Comparison of ENCODE assay signal across 28 cellular contexts in the genomic region with DNA sequence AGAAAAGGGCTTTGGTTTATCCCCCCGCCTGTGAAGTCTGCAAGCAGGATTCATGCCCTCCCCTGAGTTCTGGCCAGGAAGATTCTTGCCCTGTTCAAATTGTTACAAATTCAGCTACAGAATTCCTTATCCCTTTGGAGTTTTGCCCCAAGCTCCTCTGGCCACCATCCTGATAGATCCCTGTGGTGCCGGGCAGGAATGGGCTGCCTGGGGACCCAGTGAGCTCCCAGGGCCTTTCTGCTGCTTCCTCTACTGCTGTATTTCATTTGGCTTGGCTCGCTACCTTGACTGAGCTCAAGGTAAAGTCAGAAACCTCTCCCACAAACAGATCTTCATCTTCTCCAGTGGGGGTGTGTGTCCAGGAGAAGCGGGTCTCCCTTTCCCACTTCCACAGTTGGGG.
DNase-seq lines count a peak whose midpoint lies in the region; ATAC-seq and TF ChIP-seq lines count a peak whose summit lies in the region.
"Had no signal": no experiment of that assay in that cellular context is flagged by ENCODE, and none has a peak within 500 bp of the region (broad histone marks: within the 10 kb centered on the region; RNA-seq: fewer than 3 reads in every experiment).

No MANE protein-coding gene starts in this region.

- H3K79me2 ChIP-seq in PC-9 (ENCODE audit: low read depth), result no peaks in the 10 kb centered on the region

- H3K27me3 ChIP-seq in breast epithelium, result no peaks in the 10 kb centered on the region
- no peaks in the 10 kb centered on the region for H3K27me3 ChIP-seq in heart right ventricle
- H3K27me3 ChIP-seq in vagina, result no peaks in the 10 kb centered on the region
- H3K27me3 ChIP-seq in PC-9 (ENCODE audit: insufficient read depth, low read depth), result no peaks in the 10 kb centered on the region
- H3K27me3 ChIP-seq: gastroesophageal sphincter had no signal

- WGBS in heart right ventricle, 2 donors, result 74 to 77% methylated on average over 4 of the region's 4 CpGs

- no peak for DNase-seq in MCF 10A (ENCODE audit: unreplicated experiment)
- no peak for DNase-seq in breast epithelium (ENCODE audit: low spot score in 2 of 2)
- no peak for DNase-seq in heart right ventricle
- DNase-seq in mesothelial cell of epicardium (ENCODE audit: low spot score in 2 of 2, unreplicated experiment in 2 of 2), result no peak
- DNase-seq in vagina (ENCODE audit: extremely low spot score in 2 of 2), result no peak
- DNase-seq in effector CD4-positive, alpha-beta T cell, result no peak
- DNase-seq in PC-9, result no peak
- DNase-seq: 8988T; activated CD4-positive, alpha-beta T cell treated with anti-CD3 and anti-CD28 coated beads, Interleukin-2, amount 50 U/mL, for 48 hours; activated CD4-positive, CD25-positive, alpha-beta regulatory T cell treated with anti-CD3 and anti-CD28 coated beads, Interleukin-2, amount 50 U/mL, for 72 hours; activated naive CD8-positive, alpha-beta T cell treated with anti-CD3 and anti-CD28 coated beads, Interleukin-2, amount 50 U/mL, for 24 hours; activated T-cell treated with anti-CD3 and anti-CD28 coated beads, Interleukin-2, amount 50 U/mL, for 72 hours; CD4-positive, alpha-beta T cell; cerebellar nuclear complex; HFFc6; NCI-H1105; NCI-H187 treated with DMSO at 0.1 percent for 48 hours; NCI-H2171 treated with DMSO at 0.1 percent for 48 hours; RPMI8226; SK-N-SH; stimulated activated CD4-positive, alpha-beta T cell treated with anti-CD3 and anti-CD28 coated beads, Interleukin-4, amount 100 ng/mL, for 24 hours had no signal

- no peaks in the 10 kb centered on the region for H3K36me3 ChIP-seq in breast epithelium
- no peaks in the 10 kb centered on the region for H3K36me3 ChIP-seq in heart right ventricle
- no peaks in the 10 kb centered on the region for H3K36me3 ChIP-seq in vagina
- no peaks in the 10 kb centered on the region for H3K36me3 ChIP-seq in PC-9 (ENCODE audit: low read depth)
- H3K36me3 ChIP-seq: gastroesophageal sphincter had no signal

- peak overlapping the region in 1 of 2 donors; percentile 3 for H3K27ac ChIP-seq in breast epithelium
- H3K27ac ChIP-seq in heart right ventricle, result peak overlapping the region; percentile 43 to 86 (median 74)
- peak overlapping the region; percentile 21 for H3K27ac ChIP-seq in vagina
- H3K27ac ChIP-seq in PC-9, result no peak overlapping the region
- H3K27ac ChIP-seq: gastroesophageal sphincter had no signal

- H3K36me3 Mint-ChIP-seq in MCF 10A (ENCODE audit: insufficient read depth, unreplicated experiment), result peaks cover 6% of the 10 kb centered on the region
- peaks cover 2% of the 10 kb centered on the region for H3K36me3 Mint-ChIP-seq in mesothelial cell of epicardium
- H3K36me3 Mint-ChIP-seq: memory B cell, type B pancreatic cell had no signal

- BruUV-seq in MCF 10A (replicated peaks; lab: Mats Ljungman, UMichigan), result no TSS peak
- no TSS peak for BruUV-seq in PC-9 (replicated peaks; lab: Mats Ljungman, UMichigan)

- no peaks in the 10 kb centered on the region for H3F3A ChIP-seq in PC-9 (ENCODE audit: insufficient read depth, low read depth)

- no peak overlapping the region for H3K4me3 Mint-ChIP-seq in MCF 10A (ENCODE audit: unreplicated experiment)
- no peak overlapping the region for H3K4me3 Mint-ChIP-seq in mesothelial cell of epicardium
- H3K4me3 Mint-ChIP-seq: activated naive CD8-positive, alpha-beta T cell treated with anti-CD3 and anti-CD28 coated beads, Interleukin-2, amount 50 U/mL, for 24 hours; activated T-cell treated with anti-CD3 and anti-CD28 coated beads, Interleukin-2, amount 50 U/mL, for 72 hours; CD4-positive, alpha-beta T cell; HFFc6; memory B cell; T-helper 1 cell treated with Interleukin-12 subunit alpha and Interleukin-12 subunit beta and Interleukin-4 antibody, amounts not matched to agents 30 μg/mL and 1 μg/mL, for 36 hours; type B pancreatic cell had no signal

- H3K27ac Mint-ChIP-seq in MCF 10A (ENCODE audit: low read depth, unreplicated experiment), result peak overlapping the region; percentile 19
- H3K27ac Mint-ChIP-seq in mesothelial cell of epicardium, result peak overlapping the region; percentile 83
- H3K27ac Mint-ChIP-seq: activated naive CD8-positive, alpha-beta T cell treated with anti-CD3 and anti-CD28 coated beads, Interleukin-2, amount 50 U/mL, for 24 hours; activated T-cell treated with anti-CD3 and anti-CD28 coated beads, Interleukin-2, amount 50 U/mL, for 72 hours; CD4-positive, alpha-beta T cell; HFFc6; memory B cell; progenitor cell of endocrine pancreas; T-helper 1 cell treated with Interleukin-12 subunit alpha and Interleukin-12 subunit beta and Interleukin-4 antibody, amounts not matched to agents 30 μg/mL and 1 μg/mL, for 36 hours; type B pancreatic cell had no signal

- H3K4me1 ChIP-seq in breast epithelium (no peaks in the 10 kb centered on the region), heart right ventricle (peaks cover 11 to 42% (median 28%) of the 10 kb centered on the region in 9 donors), vagina (peaks cover 18% of the 10 kb centered on the region), PC-9 (replicated peaks; ENCODE audit: insufficient read depth) (no peaks in the 10 kb centered on the region)

- TF ChIP-seq POLR2A in breast epithelium (IDR thresholded peaks at IDR 0.05) (no peak), vagina (IDR thresholded peaks at IDR 0.05) (no peak)

- peaks cover 8% of the 10 kb centered on the region for H3K9me3 Mint-ChIP-seq in MCF 10A (ENCODE audit: unreplicated experiment)
- peaks cover 34% of the 10 kb centered on the region for H3K9me3 Mint-ChIP-seq in mesothelial cell of epicardium
- H3K9me3 Mint-ChIP-seq: HFFc6, type B pancreatic cell had no signal

- no peaks in the 10 kb centered on the region for H4K20me1 ChIP-seq in PC-9 (ENCODE audit: insufficient read depth)

- peak in 6 of 8 donors; percentile 13 to 59 (median 29) for ATAC-seq in heart right ventricle
- ATAC-seq in activated CD4-positive, CD25-positive, alpha-beta regulatory T cell treated with anti-CD3 and anti-CD28 coated beads, Interleukin-2, amount 50 U/mL, for 24 hours, result no peak
- ATAC-seq: activated naive CD8-positive, alpha-beta T cell treated with anti-CD3 and anti-CD28 coated beads, Interleukin-2, amount 50 U/mL, for 24 hours; activated T-cell treated with anti-CD3 and anti-CD28 coated beads, Interleukin-2, amount 50 U/mL, for 72 hours; K562 had no signal

- POLR2A ChIA-PET in MCF 10A (lab: Yijun Ruan, JAX) (no interaction called here), PC-9 (lab: Charles Lee; ENCODE audit: unreplicated experiment) (no interaction called here)

- H3K27me3 Mint-ChIP-seq in MCF 10A (ENCODE audit: insufficient read depth, unreplicated experiment), result no peaks in the 10 kb centered on the region
- H3K27me3 Mint-ChIP-seq in mesothelial cell of epicardium (ENCODE audit: low read depth), result no peaks in the 10 kb centered on the region

- H2AFZ ChIP-seq in PC-9, result no peak overlapping the region

- no peak overlapping the region for H3K4me2 ChIP-seq in PC-9
- H3K4me2 ChIP-seq: SK-N-SH had no signal

- H3K4me1 Mint-ChIP-seq in MCF 10A (ENCODE audit: insufficient read depth, unreplicated experiment) (no peaks in the 10 kb centered on the region), mesothelial cell of epicardium (peaks cover 50% of the 10 kb centered on the region)
- H3K4me1 Mint-ChIP-seq: activated naive CD8-positive, alpha-beta T cell treated with anti-CD3 and anti-CD28 coated beads, Interleukin-2, amount 50 U/mL, for 24 hours; memory B cell had no signal

- CTCF ChIA-PET in MCF 10A (lab: Yijun Ruan, JAX) (no interaction called here), PC-9 (lab: Charles Lee) (no interaction called here)

- no peaks in the 10 kb centered on the region for H3K9me2 ChIP-seq in PC-9 (ENCODE audit: insufficient read depth)
- H3K9me2 ChIP-seq: SK-N-SH had no signal

- H3K9me3 ChIP-seq in breast epithelium (no peaks in the 10 kb centered on the region), heart right ventricle (peaks cover 0 to 44% (median 4%) of the 10 kb centered on the region in 11 donors), vagina (no peaks in the 10 kb centered on the region), PC-9 (ENCODE audit: insufficient read depth, low read depth) (no peaks in the 10 kb centered on the region; the same call in 1 of the 2 replicates)
- H3K9me3 ChIP-seq: gastroesophageal sphincter, SK-N-SH had no signal

- intact Hi-C loops in MCF 10A (cut with micrococcal nuclease), result no loop called here
- intact Hi-C loops in breast epithelium (cut with DNase I; ENCODE audit: low total_unique reads), result no loop called here
- intact Hi-C loops in heart right ventricle (cut with DNase I), result loop anchor here in 2 of 10 donors (10.0 kb wide), 2 partner anchors 197 to 583 kb away; a partner anchor contains a TSS
- intact Hi-C loops in vagina (cut with DNase I), result no loop called here
- intact Hi-C loops in PC-9 (cut with micrococcal nuclease; ENCODE audit: unreplicated experiment), result no loop called here

- H3K4me3 ChIP-seq in breast epithelium (no peak overlapping the region), heart right ventricle (peak overlapping the region in 1 of 10 donors; percentile 12), vagina (no peak overlapping the region), PC-9 (no peak overlapping the region)
- H3K4me3 ChIP-seq: gastroesophageal sphincter, K562 had no signal

- TF ChIP-seq CTCF in MCF 10A (IDR thresholded peaks at IDR 0.05; ENCODE audit: unreplicated experiment) (no peak), breast epithelium (IDR thresholded peaks at IDR 0.05) (no peak), heart right ventricle (IDR thresholded peaks at IDR 0.05) (no peak), mesothelial cell of epicardium (IDR thresholded peaks at IDR 0.05; ENCODE audit: unreplicated experiment) (no peak), vagina (IDR thresholded peaks at IDR 0.05) (no peak), PC-9 (conservative IDR thresholded peaks at IDR 0.05) (no peak)

Comparison
In these comparisons a context has a peak if more than half of its experiments do, and no peak if none do; other contexts are left out.
1. ATAC-seq: peak in heart right ventricle (6 of 8); none in activated CD4-positive, CD25-positive, alpha-beta regulatory T cell treated with anti-CD3 and anti-CD28 coated beads, Interleukin-2, amount 50 U/mL, for 24 hours (0 of 2).